In the genomic region with DNA sequence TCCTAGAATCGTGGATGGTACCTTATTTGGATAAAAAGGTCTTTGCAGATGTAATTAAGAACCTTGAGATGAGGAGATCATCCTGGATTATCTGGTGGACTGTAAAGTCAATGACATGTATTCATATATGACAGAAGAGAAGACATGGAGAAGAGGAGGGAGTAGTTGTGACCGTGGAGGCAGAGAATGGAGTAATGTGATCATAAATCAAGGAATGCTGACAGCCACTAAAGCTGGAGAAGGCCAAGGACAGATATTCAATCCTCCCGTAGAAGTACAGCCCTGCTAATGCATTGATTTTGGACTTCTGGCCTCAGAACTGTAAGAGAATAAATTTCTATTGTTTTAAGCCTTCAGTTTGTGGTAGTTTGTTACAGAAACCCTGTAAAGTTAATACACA, we compare ENCODE assay signal across 1 cellular context.
A peak's percentile ranks its signal among the peaks of the same experiment; 100 is the strongest.
TF ChIP-seq lines count a peak whose summit lies in the region.

No MANE protein-coding gene starts in this region.

TF ChIP-seq in K562, 482 proteins besides CTCF, POLR2A, EP300 and RAD21 (continued from another document):
- TF ChIP-seq, protein P1, sequence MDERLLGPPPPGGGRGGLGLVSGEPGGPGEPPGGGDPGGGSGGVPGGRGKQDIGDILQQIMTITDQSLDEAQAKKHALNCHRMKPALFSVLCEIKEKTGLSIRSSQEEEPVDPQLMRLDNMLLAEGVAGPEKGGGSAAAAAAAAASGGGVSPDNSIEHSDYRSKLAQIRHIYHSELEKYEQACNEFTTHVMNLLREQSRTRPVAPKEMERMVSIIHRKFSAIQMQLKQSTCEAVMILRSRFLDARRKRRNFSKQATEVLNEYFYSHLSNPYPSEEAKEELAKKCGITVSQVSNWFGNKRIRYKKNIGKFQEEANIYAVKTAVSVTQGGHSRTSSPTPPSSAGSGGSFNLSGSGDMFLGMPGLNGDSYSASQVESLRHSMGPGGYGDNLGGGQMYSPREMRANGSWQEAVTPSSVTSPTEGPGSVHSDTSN (CRISPR knock-in tag; IDR thresholded peaks at IDR 0.05; ENCODE audit: low read depth), result no peak
- TF ChIP-seq, protein P1 (tag; conservative IDR thresholded peaks at IDR 0.05; ENCODE audit: low read depth), result peak; percentile 75
- TF ChIP-seq EWSR1 (IDR thresholded peaks at IDR 0.05; ENCODE audit: borderline replicate concordance, low read depth, partially characterized antibody) (no peak), DPF2 (IDR thresholded peaks at IDR 0.05) (no peak), ZBTB17 (CRISPR knock-in tag; IDR thresholded peaks at IDR 0.05) (no peak), ZFP36 (IDR thresholded peaks at IDR 0.05; ENCODE audit: low read depth, low read length, partially characterized antibody) (no peak), MEIS2 (IDR thresholded peaks at IDR 0.05; ENCODE audit: partially characterized antibody) (peak; percentile 70), ZNF140 (CRISPR knock-in tag; IDR thresholded peaks at IDR 0.05) (no peak)
- TF ChIP-seq, protein P2, sequence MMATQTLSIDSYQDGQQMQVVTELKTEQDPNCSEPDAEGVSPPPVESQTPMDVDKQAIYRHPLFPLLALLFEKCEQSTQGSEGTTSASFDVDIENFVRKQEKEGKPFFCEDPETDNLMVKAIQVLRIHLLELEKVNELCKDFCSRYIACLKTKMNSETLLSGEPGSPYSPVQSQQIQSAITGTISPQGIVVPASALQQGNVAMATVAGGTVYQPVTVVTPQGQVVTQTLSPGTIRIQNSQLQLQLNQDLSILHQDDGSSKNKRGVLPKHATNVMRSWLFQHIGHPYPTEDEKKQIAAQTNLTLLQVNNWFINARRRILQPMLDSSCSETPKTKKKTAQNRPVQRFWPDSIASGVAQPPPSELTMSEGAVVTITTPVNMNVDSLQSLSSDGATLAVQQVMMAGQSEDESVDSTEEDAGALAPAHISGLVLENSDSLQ (IDR thresholded peaks at IDR 0.05), result peak; percentile 86
- TF ChIP-seq, protein P3, sequence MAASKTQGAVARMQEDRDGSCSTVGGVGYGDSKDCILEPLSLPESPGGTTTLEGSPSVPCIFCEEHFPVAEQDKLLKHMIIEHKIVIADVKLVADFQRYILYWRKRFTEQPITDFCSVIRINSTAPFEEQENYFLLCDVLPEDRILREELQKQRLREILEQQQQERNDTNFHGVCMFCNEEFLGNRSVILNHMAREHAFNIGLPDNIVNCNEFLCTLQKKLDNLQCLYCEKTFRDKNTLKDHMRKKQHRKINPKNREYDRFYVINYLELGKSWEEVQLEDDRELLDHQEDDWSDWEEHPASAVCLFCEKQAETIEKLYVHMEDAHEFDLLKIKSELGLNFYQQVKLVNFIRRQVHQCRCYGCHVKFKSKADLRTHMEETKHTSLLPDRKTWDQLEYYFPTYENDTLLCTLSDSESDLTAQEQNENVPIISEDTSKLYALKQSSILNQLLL (CRISPR knock-in tag; IDR thresholded peaks at IDR 0.05; ENCODE audit: borderline replicate concordance), result no peak
TF ChIP-seq in K562: peak in this region for 3.
